Comparison of ENCODE assay signal across 16 cellular contexts in genomic region chr2:173410579-173410978, GRCh38. TPM values are rescaled to one million over a fixed set of nuclear protein-coding genes. Genes with fewer than 3 reads are reported as not detected.
DNase-seq lines count a peak whose midpoint lies in the region; ATAC-seq and TF ChIP-seq lines count a peak whose summit lies in the region.
"Had no signal": no experiment of that assay in that cellular context is flagged by ENCODE, and none has a peak within 500 bp of the region (broad histone marks: within the 10 kb centered on the region; RNA-seq: fewer than 3 reads in every experiment).

No MANE protein-coding gene starts in this region.

- peak; percentile 73 for ATAC-seq in Right ventricle myocardium inferior
- ATAC-seq in HG02678 (IDR thresholded peaks at IDR 0.05; ENCODE audit: unreplicated experiment): no peak

- intact Hi-C loops in Right ventricle myocardium inferior (cut with DNase I) (no loop called here), cardiac septum (cut with DNase I) (no loop called here), left ventricle myocardium inferior (cut with micrococcal nuclease) (no loop called here)

- H3K9me3 ChIP-seq in WERI-Rb-1 (ENCODE audit: severe bottlenecking) (no peaks in the 10 kb centered on the region), left ventricle myocardium inferior (replicated peaks) (no peaks in the 10 kb centered on the region)

- H3K27ac ChIP-seq in WERI-Rb-1 (peak overlapping the region; percentile 96), left ventricle myocardium inferior (replicated peaks) (peak overlapping the region; percentile 68)
- H3K27ac ChIP-seq: HL-60 had no signal

- no peak for DNase-seq in Right ventricle myocardium inferior (ENCODE audit: missing footprints)
- DNase-seq in cardiac septum (ENCODE audit: low spot score): no peak
- no peak for DNase-seq in WERI-Rb-1
- no peak for DNase-seq in left ventricle myocardium inferior
- DNase-seq in stimulated activated naive CD4-positive, alpha-beta T cell (lab: John Stamatoyannopoulos, UW): no peak
- DNase-seq in NOMO-1 treated with dmso at 0.1 percent for 144 hours (lab: John Stamatoyannopoulos, UW; ENCODE audit: unreplicated experiment): no peak
- DNase-seq: CD4-positive, CD25-positive, alpha-beta regulatory T cell; DMS79 treated with DMSO at 0.1 percent for 48 hours; KBM-7; NCI-H1092; NCI-H1436 treated with DMSO at 0.1 percent for 48 hours; NCI-H2029 treated with DMSO at 0.1 percent for 48 hours; NCI-H226; SHP77 had no signal

- no peaks in the 10 kb centered on the region for H3K4me1 ChIP-seq in left ventricle myocardium inferior

- H3K27me3 ChIP-seq in WERI-Rb-1 (ENCODE audit: insufficient read depth, low read depth, severe bottlenecking): no peaks in the 10 kb centered on the region
- H3K27me3 ChIP-seq in left ventricle myocardium inferior (ENCODE audit: low read depth): no peaks in the 10 kb centered on the region

- H3K36me3 ChIP-seq in WERI-Rb-1 (no peaks in the 10 kb centered on the region), left ventricle myocardium inferior (no peaks in the 10 kb centered on the region)

- TF ChIP-seq CTCF in WERI-Rb-1 (IDR thresholded peaks at IDR 0.05; ENCODE audit: low read depth, low read length) (no peak), left ventricle myocardium inferior (IDR thresholded peaks at IDR 0.05; ENCODE audit: borderline replicate concordance) (no peak)

- H3K4me3 ChIP-seq in WERI-Rb-1 (ENCODE audit: low read depth, low read length) (no peak overlapping the region), left ventricle myocardium inferior (no peak overlapping the region)

RNA-seq across cellular contexts. Expression of gene CDCA7, which starts 55.9 kb away (rescaled TPM):
- 1.5 TPM for total RNA-seq in Right ventricle myocardium inferior
- 1.00 TPM for total RNA-seq in cardiac septum
- total RNA-seq in left ventricle myocardium inferior: 0.96 TPM
